Comparison of ENCODE assay signal across 8 cellular contexts in genomic region chr13:40401911-40402776, GRCh38.
DNase-seq lines count a peak whose midpoint lies in the region; ATAC-seq and TF ChIP-seq lines count a peak whose summit lies in the region.

No MANE protein-coding gene starts in this region.

- WGBS in lung, 2 donors, result 12 to 13% methylated on average over 13 of the region's 13 CpGs

- DNase-seq in C1 segment of cervical spinal cord (lab: John Stamatoyannopoulos, UW), result peak in 11 of 14 donors; percentile 2 to 85 (median 57)
- DNase-seq in SJCRH30, result peak; percentile 99 to 100
- DNase-seq in coronary artery (ENCODE audit: low spot score), result peak; percentile 94
- DNase-seq in lung (ENCODE audit: low spot score), result peak; percentile 94
- DNase-seq in stimulated activated CD8-positive, alpha-beta memory T cell treated with anti-CD3 and anti-CD28 coated beads, Interleukin-7, amount 100 ng/mL, for 4 hours (ENCODE audit: low read depth in 2 of 2), result peak; percentile 17 to 51
- no peak for DNase-seq in effector CD8-positive, alpha-beta T cell (lab: John Stamatoyannopoulos, UW)

- H3K4me1 ChIP-seq in SJCRH30, result peaks cover 17% of the 10 kb centered on the region
- peaks cover 3 to 15% of the 10 kb centered on the region in 2 donors for H3K4me1 ChIP-seq in lung (ENCODE audit: control insufficient read depth in 2 of 2, insufficient read depth in 2 of 2, low read length in 2 of 2)

- H3K36me3 ChIP-seq in SJCRH30 (no peaks in the 10 kb centered on the region), lung (ENCODE audit: control insufficient read depth in 2 of 2, insufficient read depth in 2 of 2, low read length in 2 of 2) (no peaks in the 10 kb centered on the region)

- H3K9me3 ChIP-seq in SJCRH30 (replicated peaks) (no peaks in the 10 kb centered on the region), lung (ENCODE audit: control insufficient read depth in 2 of 2, insufficient read depth in 1 of 2, low read length in 1 of 2) (peaks cover 0 to 2% of the 10 kb centered on the region in 2 donors)

- ATAC-seq in GM19351 (IDR thresholded peaks at IDR 0.05; ENCODE audit: unreplicated experiment) (peak; percentile 99), HG03354 (IDR thresholded peaks at IDR 0.05; ENCODE audit: poor library complexity, severe bottlenecking, unreplicated experiment) (peak; percentile 91), lung (ENCODE audit: insufficient read depth, low FRiP score) (peak; percentile 90)

- H3K27ac ChIP-seq in SJCRH30 (peak overlapping the region; percentile 56), coronary artery (peak overlapping the region; percentile 47 to 84), lung (ENCODE audit: low read depth in 1 of 2, low read length in 1 of 2) (peak overlapping the region in 1 of 2 donors; percentile 85)

- no peak for TF ChIP-seq CTCF in coronary artery (IDR thresholded peaks at IDR 0.05)
- TF ChIP-seq CTCF in lung (IDR thresholded peaks at IDR 0.05; ENCODE audit: control extremely low read depth, extremely low read depth), result no peak

- H3K4me3 ChIP-seq in SJCRH30, result peak overlapping the region; percentile 40
- H3K4me3 ChIP-seq in coronary artery, result peak overlapping the region; percentile 60
- H3K4me3 ChIP-seq in lung, result no peak overlapping the region

- H3K27me3 ChIP-seq in SJCRH30, result no peaks in the 10 kb centered on the region
- H3K27me3 ChIP-seq in lung (ENCODE audit: control insufficient read depth, insufficient read depth), result no peaks in the 10 kb centered on the region
